ENCODE assay signal across 25 cellular contexts in the genomic region with DNA sequence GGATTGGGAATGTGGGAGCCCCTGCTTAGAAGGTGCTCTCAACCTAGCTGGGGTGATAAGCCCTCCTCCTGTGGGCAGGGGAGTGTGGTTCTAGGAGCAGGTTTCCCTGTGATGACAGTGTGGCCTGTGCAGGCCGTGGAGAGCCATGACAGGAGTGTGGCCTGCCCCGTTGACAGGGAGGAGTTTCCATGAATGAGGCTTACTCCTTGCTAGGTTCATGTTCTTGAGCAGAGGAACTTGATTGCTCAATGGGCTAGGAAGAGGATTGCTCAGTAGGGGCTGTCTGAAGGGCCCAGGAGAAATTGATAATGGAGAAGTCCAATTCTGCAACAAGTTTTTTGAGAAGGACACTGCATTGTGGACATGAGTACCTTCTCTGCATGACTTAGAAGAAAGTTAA.
DNase-seq lines count a peak whose midpoint lies in the region; ATAC-seq, FAIRE-seq and TF ChIP-seq lines count a peak whose summit lies in the region.
"Had no signal": no experiment of that assay in that cellular context is flagged by ENCODE, and none has a peak within 500 bp of the region (broad histone marks: within the 10 kb centered on the region; RNA-seq: fewer than 3 reads in every experiment).

No MANE protein-coding gene starts in this region.

- no peaks in the 10 kb centered on the region for H3K27me3 Mint-ChIP-seq in CD4-positive, CD25-positive, alpha-beta regulatory T cell
- H3K27me3 Mint-ChIP-seq: activated CD8-positive, alpha-beta memory T cell treated with anti-CD3 and anti-CD28 coated beads, Interleukin-2, amount 10 ng/mL, durations not matched to agents 7 days and 5 days had no signal

- intact Hi-C loops in lower lobe of right lung (cut with DNase I) (no loop called here), adrenal gland (cut with DNase I) (no loop called here)

- H3K4me1 ChIP-seq in A549 = no peaks in the 10 kb centered on the region
- H3K4me1 ChIP-seq in CD4-positive, CD25-positive, alpha-beta regulatory T cell (ENCODE audit: control insufficient read depth, insufficient read depth, low read length, poor library complexity, severe bottlenecking) = peaks cover 24% of the 10 kb centered on the region
- H3K4me1 ChIP-seq in lower lobe of right lung = peaks cover 31% of the 10 kb centered on the region
- H3K4me1 ChIP-seq in adrenal gland (replicated peaks in 1 of 2) = peaks cover 5 to 29% of the 10 kb centered on the region in 2 donors
- H3K4me1 ChIP-seq: colonic mucosa, foreskin keratinocyte had no signal

- H3K36me3 Mint-ChIP-seq in CD4-positive, CD25-positive, alpha-beta regulatory T cell = peaks cover 43% of the 10 kb centered on the region

- no peak overlapping the region for H3K4me2 ChIP-seq in A549
- H3K4me2 ChIP-seq: PC-9 had no signal

- H3K9me3 ChIP-seq in A549 (no peaks in the 10 kb centered on the region), lower lobe of right lung (no peaks in the 10 kb centered on the region), adrenal gland (replicated peaks in 1 of 3) (no peaks in the 10 kb centered on the region)
- H3K9me3 ChIP-seq in CD4-positive, CD25-positive, alpha-beta regulatory T cell (ENCODE audit: control insufficient read depth in 2 of 2, low read length in 2 of 2) = no peaks in the 10 kb centered on the region
- H3K9me3 ChIP-seq: colonic mucosa, mucosa of descending colon, thyroid gland had no signal

- H3K4me3 ChIP-seq in A549 (no peak overlapping the region), lower lobe of right lung (no peak overlapping the region), adrenal gland (no peak overlapping the region)
- no peak overlapping the region for H3K4me3 ChIP-seq in CD4-positive, CD25-positive, alpha-beta regulatory T cell (ENCODE audit: low read depth, low read length)
- H3K4me3 ChIP-seq: colonic mucosa, GM12878, mucosa of descending colon, PC-9, thyroid gland had no signal

- H3K9me3 Mint-ChIP-seq in CD4-positive, CD25-positive, alpha-beta regulatory T cell = no peaks in the 10 kb centered on the region

- POLR2A ChIA-PET in A549 (lab: Yijun Ruan, JAX) = no interaction called here

- no peak overlapping the region for H3K27ac ChIP-seq in A549
- H3K27ac ChIP-seq in CD4-positive, CD25-positive, alpha-beta regulatory T cell (ENCODE audit: insufficient read depth, low read length, poor library complexity, severe bottlenecking) = no peak overlapping the region
- H3K27ac ChIP-seq in lower lobe of right lung = no peak overlapping the region
- no peak overlapping the region for H3K27ac ChIP-seq in adrenal gland
- H3K27ac ChIP-seq: colonic mucosa, foreskin keratinocyte, PC-9, thyroid gland, WERI-Rb-1 had no signal

- TF ChIP-seq POLR2A in A549 (IDR thresholded peaks at IDR 0.05; ENCODE audit: low read length) (no peak), adrenal gland (IDR thresholded peaks at IDR 0.05) (no peak)

- no peak for TF ChIP-seq CTCF in A549 (IDR thresholded peaks at IDR 0.05)
- TF ChIP-seq CTCF in lower lobe of right lung (IDR thresholded peaks at IDR 0.05) = no peak
- TF ChIP-seq CTCF in omental fat pad (IDR thresholded peaks at IDR 0.05) = no peak
- TF ChIP-seq CTCF in adrenal gland (IDR thresholded peaks at IDR 0.05) = no peak

- peaks cover 32 to 48% (median 47%) of the 10 kb centered on the region in 4 donors for H3K4me1 Mint-ChIP-seq in CD4-positive, CD25-positive, alpha-beta regulatory T cell

- no peak for TF ChIP-seq RAD21 in A549 (conservative IDR thresholded peaks at IDR 0.05 in 1 of 2, IDR thresholded peaks at IDR 0.05 in 1 of 2)

- no peaks in the 10 kb centered on the region for H3K27me3 ChIP-seq in CD4-positive, CD25-positive, alpha-beta regulatory T cell (ENCODE audit: control insufficient read depth, insufficient read depth, low read length)
- H3K27me3 ChIP-seq in lower lobe of right lung (ENCODE audit: low read depth) (no peaks in the 10 kb centered on the region), adrenal gland (no peaks in the 10 kb centered on the region)
- H3K27me3 ChIP-seq: colonic mucosa, foreskin keratinocyte, thyroid gland had no signal

- DNase-seq in A549 (ENCODE audit: low read depth in 1 of 2, low spot score in 1 of 2) (no peak), SKM-1 (lab: John Stamatoyannopoulos, UW; ENCODE audit: unreplicated experiment) (peak; percentile 77), lower lobe of right lung (no peak), omental fat pad (ENCODE audit: low spot score) (no peak), adrenal gland (no peak), putamen (ENCODE audit: low spot score) (no peak)
- DNase-seq in CD4-positive, CD25-positive, alpha-beta regulatory T cell = no peak
- DNase-seq in stimulated activated CD4-positive, alpha-beta T cell treated with anti-CD3 and anti-CD28 coated beads, Interleukin-1b, Interleukin-23, amount 100 ng/mL, for 48 hours = no peak
- DNase-seq: activated CD8-positive, alpha-beta memory T cell treated with anti-CD3 and anti-CD28 coated beads, Interleukin-2, amount 10 ng/mL, durations not matched to agents 7 days and 5 days; activated gamma-delta T cell treated with Interleukin-2 at 50 U/mL for 16 hours; colonic mucosa; foreskin keratinocyte; IMR-90; kidney glomerular epithelial cell; mucosa of descending colon; NCI-H1048; NCI-H526; PC-9; stimulated activated CD4-positive, alpha-beta T cell treated with anti-CD3 and anti-CD28 coated beads, Interleukin-4, amount 100 ng/mL, for 24 hours; SW 1271; thyroid gland; WERI-Rb-1 had no signal

- H3K27ac Mint-ChIP-seq in CD4-positive, CD25-positive, alpha-beta regulatory T cell = peak overlapping the region; percentile 34 to 69 (median 55)
- H3K27ac Mint-ChIP-seq: activated CD8-positive, alpha-beta memory T cell treated with anti-CD3 and anti-CD28 coated beads, Interleukin-2, amount 10 ng/mL, durations not matched to agents 7 days and 5 days had no signal

- peak; percentile 27 to 32; a peak in 3 of 6 replicates for ATAC-seq in A549
- no peak for ATAC-seq in CD4-positive, CD25-positive, alpha-beta regulatory T cell (ENCODE audit: low read depth in 2 of 2)
- ATAC-seq in lower lobe of right lung = peak; percentile 72 to 75
- no peak for ATAC-seq in omental fat pad (ENCODE audit: low FRiP score)
- ATAC-seq: activated CD8-positive, alpha-beta memory T cell treated with anti-CD3 and anti-CD28 coated beads, Interleukin-2, amount 10 ng/mL, durations not matched to agents 7 days and 5 days; foreskin keratinocyte; GM12878; mucosa of descending colon had no signal

- TF ChIP-seq EP300 in A549 (IDR thresholded peaks at IDR 0.05) = no peak

- CTCF ChIA-PET in A549 (lab: Yijun Ruan, JAX) = no interaction called here

- WGBS in A549 (ENCODE audit: missing lambda C conversion rate) = 86% methylated on average over 2 of the region's 2 CpGs
- WGBS in adrenal gland, 4 donors = 70 to 92% (median 82%) methylated on average over 1 to 2 of the region's 2 CpGs

- peak overlapping the region in 1 of 4 donors; percentile 16 for H3K4me3 Mint-ChIP-seq in CD4-positive, CD25-positive, alpha-beta regulatory T cell
- H3K4me3 Mint-ChIP-seq: activated CD8-positive, alpha-beta memory T cell treated with anti-CD3 and anti-CD28 coated beads, Interleukin-2, amount 10 ng/mL, durations not matched to agents 7 days and 5 days had no signal

- no peak for FAIRE-seq in A549 (lab: Jason Lieb, UNC)
- FAIRE-seq: astrocyte, endothelial cell of umbilical vein, GM12878 had no signal

- peaks cover 67% of the 10 kb centered on the region for H3K36me3 ChIP-seq in CD4-positive, CD25-positive, alpha-beta regulatory T cell (ENCODE audit: control insufficient read depth, insufficient read depth, low read length)
- H3K36me3 ChIP-seq in lower lobe of right lung (peaks cover 84% of the 10 kb centered on the region), adrenal gland (replicated peaks in 1 of 2) (peaks cover 0 to 17% of the 10 kb centered on the region in 2 donors)
- H3K36me3 ChIP-seq: colonic mucosa had no signal

TF ChIP-seq in A549, 52 proteins besides CTCF, POLR2A, EP300 and RAD21:
- TF ChIP-seq RFX5 (IDR thresholded peaks at IDR 0.05) (no peak), EHMT2 (IDR thresholded peaks at IDR 0.05; ENCODE audit: low read depth) (no peak), KDM1A (IDR thresholded peaks at IDR 0.05; ENCODE audit: low read depth) (no peak), RCOR1 (IDR thresholded peaks at IDR 0.05; ENCODE audit: low read depth, low read length) (no peak), PHF8 (IDR thresholded peaks at IDR 0.05; ENCODE audit: borderline replicate concordance, low read depth) (no peak), FOXS1 (CRISPR knock-in tag; IDR thresholded peaks at IDR 0.05) (no peak), JUNB (IDR thresholded peaks at IDR 0.05) (no peak), MAZ (IDR thresholded peaks at IDR 0.05; ENCODE audit: borderline replicate concordance, low read depth, low read length) (no peak), ESRRA (IDR thresholded peaks at IDR 0.05; ENCODE audit: borderline replicate concordance, low read length) (no peak), EHF (CRISPR knock-in tag; IDR thresholded peaks at IDR 0.05) (no peak), NFE2L2 (conservative IDR thresholded peaks at IDR 0.05; ENCODE audit: low read length) (no peak), RARB (CRISPR knock-in tag; IDR thresholded peaks at IDR 0.05) (no peak), HOXB13 (CRISPR knock-in tag; IDR thresholded peaks at IDR 0.05; ENCODE audit: low read depth) (no peak), CBX8 (IDR thresholded peaks at IDR 0.05) (no peak)
- TF ChIP-seq, protein P1, sequence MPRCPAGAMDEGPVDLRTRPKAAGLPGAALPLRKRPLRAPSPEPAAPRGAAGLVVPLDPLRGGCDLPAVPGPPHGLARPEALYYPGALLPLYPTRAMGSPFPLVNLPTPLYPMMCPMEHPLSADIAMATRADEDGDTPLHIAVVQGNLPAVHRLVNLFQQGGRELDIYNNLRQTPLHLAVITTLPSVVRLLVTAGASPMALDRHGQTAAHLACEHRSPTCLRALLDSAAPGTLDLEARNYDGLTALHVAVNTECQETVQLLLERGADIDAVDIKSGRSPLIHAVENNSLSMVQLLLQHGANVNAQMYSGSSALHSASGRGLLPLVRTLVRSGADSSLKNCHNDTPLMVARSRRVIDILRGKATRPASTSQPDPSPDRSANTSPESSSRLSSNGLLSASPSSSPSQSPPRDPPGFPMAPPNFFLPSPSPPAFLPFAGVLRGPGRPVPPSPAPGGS (IDR thresholded peaks at IDR 0.05) = no peak

Comparison
In these comparisons a context has a peak if more than half of its experiments do, and no peak if none do; other contexts are left out.
1. ATAC-seq: peak in A549 (2 of 2) and lower lobe of right lung (2 of 2); none in CD4-positive, CD25-positive, alpha-beta regulatory T cell (0 of 2) and omental fat pad (single experiment).